8 cellular contexts compared by ENCODE assay signal in genomic region chr7:26865094-26865388, GRCh38. TPM values are rescaled to one million over a fixed set of nuclear protein-coding genes. Genes with fewer than 3 reads are reported as not detected.
DNase-seq lines count a peak whose midpoint lies in the region; ATAC-seq and TF ChIP-seq lines count a peak whose summit lies in the region.

No MANE protein-coding gene starts in this region.

- H3K4me1 Mint-ChIP-seq in activated T-helper 2 cell treated with anti-CD3 and anti-CD28 coated beads, Interferon-gamma antibody, Interleukin-2, Interleukin-4, amounts not matched to agents 10 μg/mL and 5 μg/mL and 100 μg/mL, durations not matched to agents 14 hours and 24 hours and 36 hours (ENCODE audit: low read depth): peaks cover 15% of the 10 kb centered on the region

- TF ChIP-seq CTCF in BJ (IDR thresholded peaks at IDR 0.05; ENCODE audit: insufficient read depth, low read depth, low read length) (no peak), left ventricle myocardium inferior (IDR thresholded peaks at IDR 0.05; ENCODE audit: borderline replicate concordance) (no peak), sigmoid colon (IDR thresholded peaks at IDR 0.05) (no peak)

- intact Hi-C loops in activated T-helper 2 cell treated with anti-CD3 and anti-CD28 coated beads, Interferon-gamma antibody, Interleukin-2, Interleukin-4, amounts not matched to agents 10 μg/mL and 5 μg/mL and 100 μg/mL, durations not matched to agents 14 hours and 24 hours and 36 hours (cut with micrococcal nuclease): loop anchor here (2.0 kb wide), 1 partner anchor 232 kb away; no protein-coding TSS in a partner anchor
- intact Hi-C loops in left ventricle myocardium inferior (cut with micrococcal nuclease): no loop called here
- intact Hi-C loops in sigmoid colon (cut with DNase I): loop anchor here (2.0 kb wide), 2 partner anchors 232 to 664 kb away; partner anchors contain the start of genes CBX3 and HNRNPA2B1

- H3K36me3 Mint-ChIP-seq in activated T-helper 2 cell treated with anti-CD3 and anti-CD28 coated beads, Interferon-gamma antibody, Interleukin-2, Interleukin-4, amounts not matched to agents 10 μg/mL and 5 μg/mL and 100 μg/mL, durations not matched to agents 14 hours and 24 hours and 36 hours (ENCODE audit: low read depth): no peaks in the 10 kb centered on the region

- TF ChIP-seq POLR2A in sigmoid colon (IDR thresholded peaks at IDR 0.05): no peak

- H3K36me3 ChIP-seq in BJ (ENCODE audit: control insufficient read depth, insufficient read depth, low read length) (no peaks in the 10 kb centered on the region), left ventricle myocardium inferior (no peaks in the 10 kb centered on the region), sigmoid colon (no peaks in the 10 kb centered on the region)

- H3K4me1 ChIP-seq in left ventricle myocardium inferior: peaks cover 11% of the 10 kb centered on the region
- no peaks in the 10 kb centered on the region for H3K4me1 ChIP-seq in sigmoid colon

- WGBS in sigmoid colon, 2 donors: 1 to 3% methylated on average over 11 of the region's 11 CpGs

- peaks cover 50% of the 10 kb centered on the region for H3K27me3 Mint-ChIP-seq in activated T-helper 2 cell treated with anti-CD3 and anti-CD28 coated beads, Interferon-gamma antibody, Interleukin-2, Interleukin-4, amounts not matched to agents 10 μg/mL and 5 μg/mL and 100 μg/mL, durations not matched to agents 14 hours and 24 hours and 36 hours (ENCODE audit: low read depth)

- H3K9me3 ChIP-seq in left ventricle myocardium inferior (replicated peaks): no peaks in the 10 kb centered on the region
- no peaks in the 10 kb centered on the region for H3K9me3 ChIP-seq in sigmoid colon

- peak in 1 of 4 donors; percentile 4 for TF ChIP-seq EP300 in sigmoid colon (IDR thresholded peaks at IDR 0.05)

- peak overlapping the region; percentile 51 for H3K4me3 ChIP-seq in BJ (ENCODE audit: low read depth, low read length)
- H3K4me3 ChIP-seq in left ventricle myocardium inferior: peak overlapping the region; percentile 75
- H3K4me3 ChIP-seq in sigmoid colon: peak overlapping the region; percentile 72 to 91 (median 82)

- H3K27me3 ChIP-seq in BJ (ENCODE audit: control insufficient read depth, insufficient read depth, low read length): no peaks in the 10 kb centered on the region
- peaks cover 94% of the 10 kb centered on the region for H3K27me3 ChIP-seq in left ventricle myocardium inferior (ENCODE audit: low read depth)
- no peaks in the 10 kb centered on the region for H3K27me3 ChIP-seq in sigmoid colon

- H3K9me3 Mint-ChIP-seq in activated T-helper 2 cell treated with anti-CD3 and anti-CD28 coated beads, Interferon-gamma antibody, Interleukin-2, Interleukin-4, amounts not matched to agents 10 μg/mL and 5 μg/mL and 100 μg/mL, durations not matched to agents 14 hours and 24 hours and 36 hours: peaks cover 3% of the 10 kb centered on the region

- H3K27ac ChIP-seq in left ventricle myocardium inferior (replicated peaks): peak overlapping the region; percentile 73
- peak overlapping the region; percentile 89 to 98 (median 94) for H3K27ac ChIP-seq in sigmoid colon

- CTCF ChIA-PET in BJ (lab: Yijun Ruan, JAX): interaction anchor here (3.1 kb wide), 1 partner anchor 12 kb away, joined by 12 read pairs; no protein-coding TSS in a partner anchor

- H3K4me3 Mint-ChIP-seq in activated T-helper 2 cell treated with anti-CD3 and anti-CD28 coated beads, Interferon-gamma antibody, Interleukin-2, Interleukin-4, amounts not matched to agents 10 μg/mL and 5 μg/mL and 100 μg/mL, durations not matched to agents 14 hours and 24 hours and 36 hours (ENCODE audit: low read depth): peak overlapping the region; percentile 92

- DNase-seq in BJ (ENCODE audit: low read depth) (no peak), left ventricle myocardium inferior (peak; percentile 47), sigmoid colon (peak; percentile 86), cortex of kidney (lab: John Stamatoyannopoulos, UW) (no peak)
- DNase-seq in activated T-helper 2 cell treated with anti-CD3 and anti-CD28 coated beads, Interferon-gamma antibody, Interleukin-2, Interleukin-4, amounts not matched to agents 10 μg/mL and 5 μg/mL and 100 μg/mL, durations not matched to agents 14 hours and 24 hours and 36 hours (ENCODE audit: low spot score): no peak
- DNase-seq in activated effector memory CD4-positive, alpha-beta T cell treated with Interleukin-2 at 50 U/mL for 16 hours: no peak

- H3K27ac Mint-ChIP-seq in activated T-helper 2 cell treated with anti-CD3 and anti-CD28 coated beads, Interferon-gamma antibody, Interleukin-2, Interleukin-4, amounts not matched to agents 10 μg/mL and 5 μg/mL and 100 μg/mL, durations not matched to agents 14 hours and 24 hours and 36 hours: peak overlapping the region; percentile 65

- POLR2A ChIA-PET in BJ (lab: Charles Lee): no interaction called here

- peak; percentile 42 for ATAC-seq in GM19328 (IDR thresholded peaks at IDR 0.05; ENCODE audit: unreplicated experiment)
- ATAC-seq in HG03196 (IDR thresholded peaks at IDR 0.05; ENCODE audit: unreplicated experiment): peak; percentile 27

RNA-seq across cellular contexts. Expression of gene SKAP2, which starts 0.7 kb away (rescaled TPM):
- polyA plus RNA-seq in BJ (2011; rRNA removed) (2.7 and 5.2 TPM in 2 replicates), sigmoid colon (10 to 100 TPM; 23.1 to 34.2 (median 27.7) TPM)
- polyA minus RNA-seq in BJ (2011; rRNA and poly(A)+ RNA removed): 4.6 and 5.7 TPM in 2 replicates
- total RNA-seq in activated T-helper 2 cell treated with anti-CD3 and anti-CD28 coated beads, Interferon-gamma antibody, Interleukin-2, Interleukin-4, amounts not matched to agents 10 μg/mL and 5 μg/mL and 100 μg/mL, durations not matched to agents 14 hours and 24 hours and 36 hours: 8.2 and 9.2 TPM in 2 replicates
- total RNA-seq in left ventricle myocardium inferior (5.2 TPM), sigmoid colon (10 to 100 TPM; 13.0 to 19.3 (median 16.8) TPM)

Comparison
In these comparisons a context has a peak if more than half of its experiments do, and no peak if none do; other contexts are left out.
1. DNase-seq: peak in left ventricle myocardium inferior (single experiment) and sigmoid colon (single experiment); none in BJ (single experiment), activated T-helper 2 cell treated with anti-CD3 and anti-CD28 coated beads, Interferon-gamma antibody, Interleukin-2, Interleukin-4, amounts not matched to agents 10 μg/mL and 5 μg/mL and 100 μg/mL, durations not matched to agents 14 hours and 24 hours and 36 hours (single experiment), activated effector memory CD4-positive, alpha-beta T cell treated with Interleukin-2 at 50 U/mL for 16 hours (single experiment) and cortex of kidney (single experiment).
2. Peak in every context shown above with its lines, with median percentiles within 50 percentile points of each other: H3K4me3 ChIP-seq.